In genomic region chr7:123754295-123754871, GRCh38 we compare ENCODE assay signal across 1 cellular context.
TF ChIP-seq lines count a peak whose summit lies in the region.

No MANE protein-coding gene starts in this region.

TF ChIP-seq in WTC11, 78 proteins besides CTCF, POLR2A, EP300 and RAD21 (continued from another document):
- TF ChIP-seq, protein P1, sequence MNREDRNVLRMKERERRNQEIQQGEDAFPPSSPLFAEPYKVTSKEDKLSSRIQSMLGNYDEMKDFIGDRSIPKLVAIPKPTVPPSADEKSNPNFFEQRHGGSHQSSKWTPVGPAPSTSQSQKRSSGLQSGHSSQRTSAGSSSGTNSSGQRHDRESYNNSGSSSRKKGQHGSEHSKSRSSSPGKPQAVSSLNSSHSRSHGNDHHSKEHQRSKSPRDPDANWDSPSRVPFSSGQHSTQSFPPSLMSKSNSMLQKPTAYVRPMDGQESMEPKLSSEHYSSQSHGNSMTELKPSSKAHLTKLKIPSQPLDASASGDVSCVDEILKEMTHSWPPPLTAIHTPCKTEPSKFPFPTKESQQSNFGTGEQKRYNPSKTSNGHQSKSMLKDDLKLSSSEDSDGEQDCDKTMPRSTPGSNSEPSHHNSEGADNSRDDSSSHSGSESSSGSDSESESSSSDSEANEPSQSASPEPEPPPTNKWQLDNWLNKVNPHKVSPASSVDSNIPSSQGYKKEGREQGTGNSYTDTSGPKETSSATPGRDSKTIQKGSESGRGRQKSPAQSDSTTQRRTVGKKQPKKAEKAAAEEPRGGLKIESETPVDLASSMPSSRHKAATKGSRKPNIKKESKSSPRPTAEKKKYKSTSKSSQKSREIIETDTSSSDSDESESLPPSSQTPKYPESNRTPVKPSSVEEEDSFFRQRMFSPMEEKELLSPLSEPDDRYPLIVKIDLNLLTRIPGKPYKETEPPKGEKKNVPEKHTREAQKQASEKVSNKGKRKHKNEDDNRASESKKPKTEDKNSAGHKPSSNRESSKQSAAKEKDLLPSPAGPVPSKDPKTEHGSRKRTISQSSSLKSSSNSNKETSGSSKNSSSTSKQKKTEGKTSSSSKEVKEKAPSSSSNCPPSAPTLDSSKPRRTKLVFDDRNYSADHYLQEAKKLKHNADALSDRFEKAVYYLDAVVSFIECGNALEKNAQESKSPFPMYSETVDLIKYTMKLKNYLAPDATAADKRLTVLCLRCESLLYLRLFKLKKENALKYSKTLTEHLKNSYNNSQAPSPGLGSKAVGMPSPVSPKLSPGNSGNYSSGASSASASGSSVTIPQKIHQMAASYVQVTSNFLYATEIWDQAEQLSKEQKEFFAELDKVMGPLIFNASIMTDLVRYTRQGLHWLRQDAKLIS (CRISPR knock-in tag; IDR thresholded peaks at IDR 0.05; ENCODE audit: borderline replicate concordance) = no peak
- TF ChIP-seq, protein P2, sequence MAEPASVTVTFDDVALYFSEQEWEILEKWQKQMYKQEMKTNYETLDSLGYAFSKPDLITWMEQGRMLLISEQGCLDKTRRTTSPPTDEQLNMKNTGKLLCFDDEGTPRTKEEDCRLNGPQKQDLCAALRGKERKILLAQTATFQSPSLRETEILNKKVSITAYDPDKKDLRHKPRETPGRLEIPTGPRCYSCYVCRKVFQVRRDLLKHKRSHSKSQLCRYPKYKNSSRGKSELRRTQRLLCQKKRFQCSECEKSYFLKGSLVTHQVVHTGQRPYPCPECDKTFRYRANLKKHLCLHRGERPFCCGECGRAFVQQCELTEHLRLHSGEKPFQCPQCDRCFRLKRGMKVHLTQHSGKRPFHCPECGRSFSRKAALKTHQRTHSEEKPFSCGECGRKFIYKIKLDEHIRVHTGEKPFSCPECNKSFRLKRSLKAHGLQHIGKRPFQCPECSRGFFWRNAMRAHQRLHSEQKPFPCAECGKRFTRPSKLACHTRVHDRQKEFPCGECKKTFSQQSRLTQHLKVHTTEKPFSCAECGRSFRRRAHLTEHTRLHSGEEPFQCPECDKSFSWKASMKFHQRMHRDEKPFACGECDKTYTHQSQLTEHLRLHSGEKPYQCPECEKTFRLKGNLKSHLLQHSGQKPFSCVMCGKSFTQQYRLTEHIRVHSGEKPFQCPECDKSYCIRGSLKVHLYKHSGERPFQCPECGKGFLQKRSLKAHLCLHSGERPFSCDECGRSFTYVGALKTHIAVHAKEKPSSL (CRISPR knock-in tag; conservative IDR thresholded peaks at IDR 0.05) = no peak
TF ChIP-seq in WTC11: peak in this region for 0.
